ENCODE assay signal across 1 cellular context in the genomic region with DNA sequence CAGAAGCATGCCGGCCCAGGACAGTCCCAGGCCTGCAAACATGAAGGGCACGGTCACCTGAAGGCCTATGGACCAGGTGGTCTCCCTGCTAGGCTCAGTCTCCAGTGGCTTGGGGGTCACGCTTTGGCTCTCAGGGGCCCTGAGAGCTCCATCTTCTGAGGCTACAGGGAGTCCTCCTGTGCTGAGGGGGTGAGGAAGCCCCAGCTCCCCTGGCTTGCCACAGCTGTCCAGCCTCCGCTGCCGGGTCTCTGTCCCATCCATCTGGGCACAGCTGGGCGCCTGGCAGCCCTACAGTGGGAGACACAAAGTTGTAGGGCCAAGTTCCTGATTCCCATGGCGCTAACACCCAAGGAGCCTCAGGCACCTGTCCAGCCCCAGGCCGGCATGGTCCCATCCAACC.
TF ChIP-seq lines count a peak whose summit lies in the region.

No MANE protein-coding gene starts in this region.

TF ChIP-seq in HepG2, 621 proteins besides CTCF, POLR2A, EP300 and RAD21:
- no peak for TF ChIP-seq REXO4 (CRISPR knock-in tag; IDR thresholded peaks at IDR 0.05; ENCODE audit: borderline replicate concordance)
- TF ChIP-seq, protein P1, sequence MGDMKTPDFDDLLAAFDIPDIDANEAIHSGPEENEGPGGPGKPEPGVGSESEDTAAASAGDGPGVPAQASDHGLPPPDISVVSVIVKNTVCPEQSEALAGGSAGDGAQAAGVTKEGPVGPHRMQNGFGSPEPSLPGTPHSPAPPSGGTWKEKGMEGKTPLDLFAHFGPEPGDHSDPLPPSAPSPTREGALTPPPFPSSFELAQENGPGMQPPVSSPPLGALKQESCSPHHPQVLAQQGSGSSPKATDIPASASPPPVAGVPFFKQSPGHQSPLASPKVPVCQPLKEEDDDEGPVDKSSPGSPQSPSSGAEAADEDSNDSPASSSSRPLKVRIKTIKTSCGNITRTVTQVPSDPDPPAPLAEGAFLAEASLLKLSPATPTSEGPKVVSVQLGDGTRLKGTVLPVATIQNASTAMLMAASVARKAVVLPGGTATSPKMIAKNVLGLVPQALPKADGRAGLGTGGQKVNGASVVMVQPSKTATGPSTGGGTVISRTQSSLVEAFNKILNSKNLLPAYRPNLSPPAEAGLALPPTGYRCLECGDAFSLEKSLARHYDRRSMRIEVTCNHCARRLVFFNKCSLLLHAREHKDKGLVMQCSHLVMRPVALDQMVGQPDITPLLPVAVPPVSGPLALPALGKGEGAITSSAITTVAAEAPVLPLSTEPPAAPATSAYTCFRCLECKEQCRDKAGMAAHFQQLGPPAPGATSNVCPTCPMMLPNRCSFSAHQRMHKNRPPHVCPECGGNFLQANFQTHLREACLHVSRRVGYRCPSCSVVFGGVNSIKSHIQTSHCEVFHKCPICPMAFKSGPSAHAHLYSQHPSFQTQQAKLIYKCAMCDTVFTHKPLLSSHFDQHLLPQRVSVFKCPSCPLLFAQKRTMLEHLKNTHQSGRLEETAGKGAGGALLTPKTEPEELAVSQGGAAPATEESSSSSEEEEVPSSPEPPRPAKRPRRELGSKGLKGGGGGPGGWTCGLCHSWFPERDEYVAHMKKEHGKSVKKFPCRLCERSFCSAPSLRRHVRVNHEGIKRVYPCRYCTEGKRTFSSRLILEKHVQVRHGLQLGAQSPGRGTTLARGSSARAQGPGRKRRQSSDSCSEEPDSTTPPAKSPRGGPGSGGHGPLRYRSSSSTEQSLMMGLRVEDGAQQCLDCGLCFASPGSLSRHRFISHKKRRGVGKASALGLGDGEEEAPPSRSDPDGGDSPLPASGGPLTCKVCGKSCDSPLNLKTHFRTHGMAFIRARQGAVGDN (CRISPR knock-in tag; IDR thresholded peaks at IDR 0.05): 0 out of 2 replicates have a peak, but pooled peaks have one; percentile 12
